ENCODE assay signal across 10 cellular contexts in the genomic region with DNA sequence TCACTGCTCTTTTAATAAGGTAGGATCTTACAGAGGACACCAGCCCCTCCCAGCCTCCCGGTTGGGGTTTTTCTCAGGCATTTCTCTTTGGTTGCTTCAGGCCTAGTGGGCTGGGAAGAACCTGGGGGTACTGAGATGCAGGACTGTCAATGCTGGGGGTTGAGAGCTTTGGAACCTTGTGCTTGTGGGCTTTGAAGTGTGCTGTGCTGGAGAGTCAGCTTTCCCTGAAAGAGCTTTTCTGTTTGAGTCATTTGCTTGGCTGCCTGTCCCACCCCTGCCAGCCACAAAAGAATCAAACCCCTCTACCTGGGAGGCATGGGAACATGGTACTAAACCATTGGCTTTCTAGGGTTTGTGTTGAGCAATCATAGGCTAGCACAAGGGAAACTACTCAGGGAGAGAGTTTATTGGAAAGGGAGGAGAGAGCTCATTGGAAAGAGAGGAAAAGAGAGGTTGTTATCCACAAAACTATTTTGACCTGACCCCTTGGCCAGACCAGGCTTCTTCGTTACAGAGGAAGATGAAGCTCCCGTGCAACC. TPM values are rescaled to one million over a fixed set of nuclear protein-coding genes. Genes with fewer than 3 reads are reported as not detected.
DNase-seq lines count a peak whose midpoint lies in the region; ATAC-seq and TF ChIP-seq lines count a peak whose summit lies in the region.
"Had no signal": no experiment of that assay in that cellular context is flagged by ENCODE, and none has a peak within 500 bp of the region (broad histone marks: within the 10 kb centered on the region; RNA-seq: fewer than 3 reads in every experiment).

No MANE protein-coding gene starts in this region.

- intact Hi-C loops in naive thymus-derived CD4-positive, alpha-beta T cell (cut with micrococcal nuclease) = no loop called here

- no peaks in the 10 kb centered on the region for H3K36me3 ChIP-seq in CD4-positive, CD25-positive, alpha-beta regulatory T cell (ENCODE audit: control insufficient read depth, insufficient read depth, low read length)
- H3K36me3 ChIP-seq in naive thymus-derived CD4-positive, alpha-beta T cell (ENCODE audit: control insufficient read depth in 2 of 3, insufficient read depth in 3 of 3, low read length in 3 of 3) = peaks cover 0 to 8% (median 0%) of the 10 kb centered on the region in 3 experiments

- CTCF ChIA-PET in naive thymus-derived CD4-positive, alpha-beta T cell (lab: Charles Lee) = interaction anchor here (0.7 to 1.8 kb wide), 2 partner anchors 9 to 166 kb away, joined by 3 to 6 read pairs; no protein-coding TSS in a partner anchor

- H3K4me1 ChIP-seq in CD4-positive, CD25-positive, alpha-beta regulatory T cell (ENCODE audit: control insufficient read depth, insufficient read depth, low read length, poor library complexity, severe bottlenecking) = peaks cover 11% of the 10 kb centered on the region
- H3K4me1 ChIP-seq in naive thymus-derived CD4-positive, alpha-beta T cell (ENCODE audit: control insufficient read depth in 2 of 2, insufficient read depth in 2 of 2, low read length in 2 of 2) = peaks cover 5 to 10% of the 10 kb centered on the region in 2 donors

- no peak for DNase-seq in CD4-positive, CD25-positive, alpha-beta regulatory T cell
- DNase-seq in LNCaP clone FGC (ENCODE audit: low read depth) = no peak
- no peak for DNase-seq in naive thymus-derived CD4-positive, alpha-beta T cell
- no peak for DNase-seq in cerebellar cortex (ENCODE audit: low spot score)
- DNase-seq in NOMO-1 treated with DMSO at 0.1 percent for 48 hours (lab: John Stamatoyannopoulos, UW; ENCODE audit: unreplicated experiment) = no peak
- DNase-seq: activated CD4-positive, CD25-positive, alpha-beta regulatory T cell; kidney glomerular epithelial cell had no signal

- no peak overlapping the region for H3K27ac ChIP-seq in CD4-positive, CD25-positive, alpha-beta regulatory T cell (ENCODE audit: insufficient read depth, low read length, poor library complexity, severe bottlenecking)
- H3K27ac ChIP-seq in cingulate gyrus (ENCODE audit: low read depth, low read length) = peak overlapping the region; percentile 85
- H3K27ac ChIP-seq in naive thymus-derived CD4-positive, alpha-beta T cell (ENCODE audit: low read depth, low read length) = no peak overlapping the region

- peak overlapping the region; percentile 40 to 92 (median 82) for H3K4me3 Mint-ChIP-seq in CD4-positive, CD25-positive, alpha-beta regulatory T cell
- H3K4me3 Mint-ChIP-seq in naive thymus-derived CD4-positive, alpha-beta T cell = peak overlapping the region; percentile 61 to 98 (median 89)

- peaks cover 23% of the 10 kb centered on the region for H3K27me3 Mint-ChIP-seq in CD4-positive, CD25-positive, alpha-beta regulatory T cell
- peaks cover 0 to 8% (median 0%) of the 10 kb centered on the region in 5 donors for H3K27me3 Mint-ChIP-seq in naive thymus-derived CD4-positive, alpha-beta T cell

- H3K36me3 Mint-ChIP-seq in CD4-positive, CD25-positive, alpha-beta regulatory T cell = no peaks in the 10 kb centered on the region
- H3K36me3 Mint-ChIP-seq in naive thymus-derived CD4-positive, alpha-beta T cell = peaks cover 6 to 45% (median 10%) of the 10 kb centered on the region in 5 donors

- POLR2A ChIA-PET in naive thymus-derived CD4-positive, alpha-beta T cell (lab: Charles Lee) = interaction anchor here (0.6 to 0.9 kb wide), 2 partner anchors 22 to 31 kb away, joined by 3 to 4 read pairs; no protein-coding TSS in a partner anchor

- H3K4me1 Mint-ChIP-seq in CD4-positive, CD25-positive, alpha-beta regulatory T cell = peaks cover 5 to 16% (median 8%) of the 10 kb centered on the region in 4 donors
- H3K4me1 Mint-ChIP-seq in naive thymus-derived CD4-positive, alpha-beta T cell = peaks cover 15 to 71% (median 27%) of the 10 kb centered on the region in 7 donors

- ATAC-seq in CD4-positive, CD25-positive, alpha-beta regulatory T cell (ENCODE audit: low read depth in 2 of 2) = no peak
- no peak for ATAC-seq in naive thymus-derived CD4-positive, alpha-beta T cell
- ATAC-seq in HG02970 (IDR thresholded peaks at IDR 0.05; ENCODE audit: low FRiP score, unreplicated experiment) = no peak
- ATAC-seq in GM18861 (IDR thresholded peaks at IDR 0.05; ENCODE audit: unreplicated experiment) = no peak

- no peak overlapping the region for H3K4me3 ChIP-seq in CD4-positive, CD25-positive, alpha-beta regulatory T cell (ENCODE audit: low read depth, low read length)
- H3K4me3 ChIP-seq in LNCaP clone FGC (ENCODE audit: low read depth, low read length) = peak overlapping the region; percentile 79
- no peak overlapping the region for H3K4me3 ChIP-seq in naive thymus-derived CD4-positive, alpha-beta T cell (ENCODE audit: low read length)

- no peak overlapping the region for H3K27ac Mint-ChIP-seq in CD4-positive, CD25-positive, alpha-beta regulatory T cell
- H3K27ac Mint-ChIP-seq in naive thymus-derived CD4-positive, alpha-beta T cell = peak overlapping the region in 2 of 9 donors; percentile 22 to 87

- peaks cover 0 to 2% (median 0%) of the 10 kb centered on the region in 7 donors for H3K9me3 Mint-ChIP-seq in CD4-positive, CD25-positive, alpha-beta regulatory T cell
- no peaks in the 10 kb centered on the region for H3K9me3 Mint-ChIP-seq in naive thymus-derived CD4-positive, alpha-beta T cell

- no peaks in the 10 kb centered on the region for H3K9me3 ChIP-seq in CD4-positive, CD25-positive, alpha-beta regulatory T cell (ENCODE audit: control insufficient read depth in 2 of 2, low read length in 2 of 2)
- H3K9me3 ChIP-seq in naive thymus-derived CD4-positive, alpha-beta T cell (ENCODE audit: control insufficient read depth in 2 of 3, low read length in 3 of 3) = no peaks in the 10 kb centered on the region

- peaks cover 6% of the 10 kb centered on the region for H3K27me3 ChIP-seq in CD4-positive, CD25-positive, alpha-beta regulatory T cell (ENCODE audit: control insufficient read depth, insufficient read depth, low read length)
- H3K27me3 ChIP-seq in naive thymus-derived CD4-positive, alpha-beta T cell (ENCODE audit: control insufficient read depth in 2 of 2, insufficient read depth in 2 of 2, low read length in 2 of 2) = no peaks in the 10 kb centered on the region

- TF ChIP-seq CTCF in LNCaP clone FGC (IDR thresholded peaks at IDR 0.05; ENCODE audit: control insufficient read depth, extremely low read depth, insufficient read depth) = no peak

RNA-seq across cellular contexts. Expression of gene SCD, which starts 1.4 kb away (rescaled TPM):
- 1.3 TPM for total RNA-seq in CD4-positive, CD25-positive, alpha-beta regulatory T cell
- polyA plus RNA-seq in CD4-positive, CD25-positive, alpha-beta regulatory T cell = under 1 TPM; 0.22 to 0.94 (median 0.76) TPM
- total RNA-seq in naive thymus-derived CD4-positive, alpha-beta T cell = 100 to 1,000 TPM in 1 of 5 experiments, 1 to 10 TPM in 4; 1.1 to 121 (median 2.3) TPM
- 1 to 10 TPM; 1.0 to 2.7 TPM for polyA plus RNA-seq in naive thymus-derived CD4-positive, alpha-beta T cell

RNA-seq across cellular contexts. Expression of gene PKD2L1, which starts 18.4 kb away (rescaled TPM):
- not detected for total RNA-seq in CD4-positive, CD25-positive, alpha-beta regulatory T cell
- not detected for polyA plus RNA-seq in CD4-positive, CD25-positive, alpha-beta regulatory T cell
- total RNA-seq in naive thymus-derived CD4-positive, alpha-beta T cell = under 1 TPM in 1 of 5 experiments, not detected in 4; 0.46 TPM
- polyA plus RNA-seq in naive thymus-derived CD4-positive, alpha-beta T cell = under 1 TPM in 1 of 2 donors, not detected in 1; 0.10 TPM
